In the genomic region with DNA sequence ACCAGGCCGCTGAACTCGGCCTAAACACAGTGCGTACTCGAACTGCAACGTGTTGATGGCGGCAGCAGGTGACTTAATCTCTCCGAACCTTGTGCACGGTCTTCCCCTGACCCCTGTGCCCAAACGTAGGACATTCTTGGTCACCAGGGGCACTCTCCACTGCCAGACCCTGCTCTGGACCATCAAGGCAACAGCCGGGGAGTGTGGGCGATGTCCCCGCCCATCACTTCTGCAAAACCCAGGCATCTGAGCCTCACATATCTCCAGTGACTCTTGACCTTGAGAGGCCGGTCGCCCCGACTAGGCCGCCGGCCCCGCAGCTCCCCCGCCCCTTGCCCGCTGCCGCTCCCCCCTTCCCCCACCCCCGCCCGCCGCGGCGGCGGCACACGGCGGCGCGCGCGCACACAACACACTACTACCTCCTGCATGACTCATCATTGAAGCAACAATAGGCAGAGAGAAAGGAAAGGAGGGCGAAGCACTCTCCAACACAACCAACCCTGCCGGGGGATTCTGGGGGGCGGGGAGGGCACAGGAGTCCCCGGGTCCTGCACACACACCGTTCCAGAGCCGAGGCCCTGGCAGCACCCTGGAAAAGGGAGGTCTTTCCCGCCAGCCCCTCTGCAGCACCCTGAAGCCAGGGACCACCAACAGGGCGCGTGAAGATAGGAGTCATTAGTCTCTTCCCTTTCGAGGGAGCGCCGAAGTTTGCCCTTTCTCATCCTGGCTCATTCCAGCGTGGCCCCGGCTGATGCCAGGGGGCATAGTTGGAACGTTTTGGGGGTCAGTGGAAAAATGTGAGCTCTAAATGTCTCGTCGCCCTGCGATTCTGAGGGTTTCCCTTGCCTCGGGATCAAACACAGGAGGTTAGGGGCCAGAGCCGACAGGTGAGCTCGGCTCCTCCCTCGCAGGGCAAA, we compare ENCODE assay signal across 8 cellular contexts. TPM values are rescaled to one million over a fixed set of nuclear protein-coding genes. Genes with fewer than 3 reads are reported as not detected.
A peak's percentile ranks its signal among the peaks of the same experiment; 100 is the strongest.
DNase-seq lines count a peak whose midpoint lies in the region; ATAC-seq and TF ChIP-seq lines count a peak whose summit lies in the region.

No MANE protein-coding gene starts in this region.

- peak overlapping the region; percentile 96 for H2BK5ac ChIP-seq in trophoblast cell (ENCODE audit: low read depth, low read length, poor library complexity)

- H2AFZ ChIP-seq in trophoblast cell (ENCODE audit: insufficient read depth, low read length, poor library complexity) = peak overlapping the region; percentile 82

- intact Hi-C loops in Right ventricle myocardium inferior (cut with DNase I) = no loop called here

- peaks cover 21% of the 10 kb centered on the region for H3K79me2 ChIP-seq in trophoblast cell (ENCODE audit: control insufficient read depth, insufficient read depth, low read length, poor library complexity)

- H3K4me1 Mint-ChIP-seq in activated naive CD8-positive, alpha-beta T cell treated with anti-CD3 and anti-CD28 coated beads for 36 hours = peaks cover 48% of the 10 kb centered on the region

- H2BK120ac ChIP-seq in trophoblast cell (ENCODE audit: insufficient read depth, low read length, poor library complexity) = peak overlapping the region; percentile 95

- H4K12ac ChIP-seq in trophoblast cell (ENCODE audit: low read depth, low read length) = peak overlapping the region; percentile 91

- peak overlapping the region; percentile 99 for H4K91ac ChIP-seq in trophoblast cell (ENCODE audit: low read depth, low read length)

- H3K79me1 ChIP-seq in trophoblast cell (ENCODE audit: low read length) = peaks cover 48% of the 10 kb centered on the region

- peaks cover 4% of the 10 kb centered on the region for H3K36me3 Mint-ChIP-seq in activated naive CD8-positive, alpha-beta T cell treated with anti-CD3 and anti-CD28 coated beads for 36 hours

- H4K8ac ChIP-seq in trophoblast cell (ENCODE audit: low read depth, low read length) = peak overlapping the region; percentile 97

- H2AK5ac ChIP-seq in trophoblast cell (ENCODE audit: low read length) = peak overlapping the region; percentile 97

- peak; percentile 13 for ATAC-seq in SK-N-SH treated with all-trans-retinoic acid at 6 μM for 48 hours
- no peak for ATAC-seq in Right ventricle myocardium inferior

- peaks cover 6% of the 10 kb centered on the region; the same call in 1 of the 2 replicates for H3K36me3 ChIP-seq in BE2C
- H3K36me3 ChIP-seq in HUES64 (ENCODE audit: insufficient read depth, low read length) = no peaks in the 10 kb centered on the region
- no peaks in the 10 kb centered on the region for H3K36me3 ChIP-seq in trophoblast cell (ENCODE audit: control insufficient read depth in 1 of 2, insufficient read depth in 2 of 2, low read length in 2 of 2)

- H3K4me2 ChIP-seq in trophoblast cell (ENCODE audit: low read length) = peak overlapping the region; percentile 60

- H3K4me1 ChIP-seq in BE2C (peaks cover 21% of the 10 kb centered on the region), HUES64 (ENCODE audit: insufficient read depth, low read length) (peaks cover 42% of the 10 kb centered on the region), trophoblast cell (ENCODE audit: control insufficient read depth in 1 of 2, insufficient read depth in 2 of 2, low read length in 2 of 2) (peaks cover 34 to 43% of the 10 kb centered on the region in 2 experiments)

- H3K23ac ChIP-seq in trophoblast cell (ENCODE audit: low read length) = no peak overlapping the region

- H3K9me3 ChIP-seq in BE2C = no peaks in the 10 kb centered on the region
- no peaks in the 10 kb centered on the region for H3K9me3 ChIP-seq in HUES64 (ENCODE audit: insufficient read depth, low read depth, low read length)
- H3K9me3 ChIP-seq in trophoblast cell (ENCODE audit: insufficient read depth, low read depth, low read length) = no peaks in the 10 kb centered on the region

- H3K4me3 ChIP-seq in BE2C (ENCODE audit: low read depth, low read length) = peak overlapping the region; percentile 82
- H3K4me3 ChIP-seq in HUES64 (ENCODE audit: low read length) = peak overlapping the region; percentile 95
- H3K4me3 ChIP-seq in trophoblast cell (ENCODE audit: low read depth, low read length) = peak overlapping the region; percentile 56

- H3K18ac ChIP-seq in trophoblast cell (ENCODE audit: low read length) = peak overlapping the region; percentile 99

- H3K27me3 Mint-ChIP-seq in activated naive CD8-positive, alpha-beta T cell treated with anti-CD3 and anti-CD28 coated beads for 36 hours = no peaks in the 10 kb centered on the region

- H3K4me3 Mint-ChIP-seq in activated naive CD8-positive, alpha-beta T cell treated with anti-CD3 and anti-CD28 coated beads for 36 hours = peak overlapping the region; percentile 99

- H3K14ac ChIP-seq in trophoblast cell (ENCODE audit: low read length) = peak overlapping the region; percentile 99

- no peak for TF ChIP-seq CTCF in BE2C (IDR thresholded peaks at IDR 0.05; ENCODE audit: low read depth, low read length)

- H3K9me3 Mint-ChIP-seq in activated naive CD8-positive, alpha-beta T cell treated with anti-CD3 and anti-CD28 coated beads for 36 hours = no peaks in the 10 kb centered on the region

- peak overlapping the region; percentile 97 for H3K4ac ChIP-seq in trophoblast cell (ENCODE audit: low read depth, low read length)

- H3K27ac Mint-ChIP-seq in activated naive CD8-positive, alpha-beta T cell treated with anti-CD3 and anti-CD28 coated beads for 36 hours = peak overlapping the region; percentile 99

- H3K9ac ChIP-seq in HUES64 (ENCODE audit: low read depth, low read length) (peak overlapping the region; percentile 98), trophoblast cell (ENCODE audit: low read length) (peak overlapping the region; percentile 29)

- 5% methylated on average over 40 of the region's 55 CpGs for WGBS in HUES64
- WGBS in trophoblast cell (ENCODE audit: extremely low coverage, insufficient coverage, insufficient read length) = no CpG with 5 or more reads among the region's 55 CpGs

- H2BK12ac ChIP-seq in trophoblast cell (ENCODE audit: low read length) = peak overlapping the region; percentile 90

- no peaks in the 10 kb centered on the region for H3K27me3 ChIP-seq in BE2C
- no peaks in the 10 kb centered on the region for H3K27me3 ChIP-seq in HUES64 (ENCODE audit: insufficient read depth, low read length)
- no peaks in the 10 kb centered on the region for H3K27me3 ChIP-seq in trophoblast cell (ENCODE audit: insufficient read depth, low read length)

- DNase-seq in BE2C (peak; percentile 53), Right ventricle myocardium inferior (ENCODE audit: missing footprints) (peak; percentile 80), trophoblast cell (peak in 1 of 2 donors; percentile 66), foreskin melanocyte (no peak), D341Med (ENCODE audit: low spot score) (no peak)
- DNase-seq in activated naive CD8-positive, alpha-beta T cell treated with anti-CD3 and anti-CD28 coated beads for 36 hours = peak; percentile 67

- H3K27ac ChIP-seq in HUES64 (ENCODE audit: low read depth, low read length) (peak overlapping the region; percentile 100), trophoblast cell (ENCODE audit: low read depth, low read length) (peak overlapping the region; percentile 94)

TF ChIP-seq in SK-N-SH treated with all-trans-retinoic acid at 6 μM for 48 hours, 23 proteins besides CTCF, POLR2A, EP300 and RAD21:
- no peak for TF ChIP-seq OSR1 (CRISPR knock-in tag; IDR thresholded peaks at IDR 0.05)
- 0 out of 2 replicates have a peak, but pooled peaks have one; percentile 30 for TF ChIP-seq CSDC2 (CRISPR knock-in tag; IDR thresholded peaks at IDR 0.05)

RNA-seq across cellular contexts. Expression of a gene that starts 1.9 kb away (rescaled TPM):
- polyA plus RNA-seq in BE2C (2012; ENCODE audit: insufficient read depth, insufficient read length, low read depth) = 22.8 TPM
- polyA plus RNA-seq in HUES64 (2013, experiment 1 of 2) = 10.0 TPM
- 10.2 TPM for polyA plus RNA-seq in HUES64 (2013, experiment 2 of 2)
- 10 to 100 TPM; 23.8 to 25.6 TPM for total RNA-seq in activated naive CD8-positive, alpha-beta T cell treated with anti-CD3 and anti-CD28 coated beads for 36 hours
- total RNA-seq in Right ventricle myocardium inferior = 10.9 TPM
- polyA plus RNA-seq in trophoblast cell (2013) = 16.2 and 16.6 TPM in 2 replicates

Comparison
In these comparisons a context has a peak if more than half of its experiments do, and no peak if none do; other contexts are left out.
1. DNase-seq: peak in BE2C (single experiment), activated naive CD8-positive, alpha-beta T cell treated with anti-CD3 and anti-CD28 coated beads for 36 hours (single experiment) and Right ventricle myocardium inferior (single experiment); none in foreskin melanocyte (single experiment) and D341Med (single experiment).
2. Peak in every context shown above with its lines, with median percentiles within 50 percentile points of each other: H3K4me3 ChIP-seq.